In the genomic region with DNA sequence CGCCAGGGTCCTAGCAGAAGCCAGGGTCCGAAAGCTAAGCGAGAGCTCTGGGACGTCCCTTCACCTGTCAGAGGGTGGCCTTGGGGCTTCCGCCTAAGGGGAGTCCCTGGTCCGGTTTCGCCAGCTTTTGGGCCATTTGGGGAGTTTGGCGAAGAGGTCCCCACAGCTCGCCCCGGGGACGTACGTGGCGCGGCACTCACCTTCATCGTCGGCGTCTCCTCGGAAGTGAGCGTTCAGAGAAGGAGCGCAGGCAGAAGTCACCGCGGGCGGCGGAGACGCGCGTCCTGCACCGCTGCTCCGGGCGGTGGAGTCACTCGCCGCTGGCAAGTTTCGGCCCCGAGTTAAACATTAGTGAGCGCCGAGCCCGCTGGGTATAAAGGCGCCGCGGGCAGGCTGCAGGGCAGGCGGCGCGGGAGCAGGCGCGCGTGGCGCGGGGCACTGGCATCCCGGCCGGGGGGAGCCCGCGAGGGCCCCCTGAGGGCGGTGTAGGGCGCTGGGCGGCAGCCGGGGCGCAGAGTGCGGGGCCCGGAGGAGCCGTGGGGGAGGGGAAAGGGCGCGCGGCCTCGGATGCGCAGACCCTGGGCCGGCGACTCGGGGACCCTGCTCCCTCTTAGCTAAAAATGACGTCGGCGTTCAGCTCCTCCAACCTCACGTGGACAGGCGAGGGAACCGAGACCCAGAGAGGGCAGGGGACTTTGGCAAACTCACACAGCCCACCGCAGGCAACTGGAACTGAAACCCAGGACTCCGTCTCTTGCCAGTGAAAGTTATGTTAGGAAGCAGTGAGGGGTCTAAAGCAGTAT, we compare ENCODE assay signal across 7 cellular contexts. TPM values are rescaled to one million over a fixed set of nuclear protein-coding genes. Genes with fewer than 3 reads are reported as not detected.
DNase-seq lines count a peak whose midpoint lies in the region; ATAC-seq and TF ChIP-seq lines count a peak whose summit lies in the region.

Gene DPP4 (minus strand): TSS at position 440 of the 803 bp plus-strand sequence. CDS start 234 bp downstream, at position 206.

- H3K9me3 ChIP-seq in HCT116 (ENCODE audit: control insufficient read depth in 1 of 2, insufficient read depth in 1 of 2, low read depth in 1 of 2, low read length in 2 of 2) (no peaks in the 10 kb centered on the region), trophoblast cell (ENCODE audit: insufficient read depth, low read depth, low read length) (peaks cover 4% of the 10 kb centered on the region), aorta (ENCODE audit: control insufficient read depth, low read length) (peaks cover 7% of the 10 kb centered on the region)

- peak within 1 kb of the TSS; percentile 94 for H2BK12ac ChIP-seq in trophoblast cell (ENCODE audit: low read length)

- H3K14ac ChIP-seq in trophoblast cell (ENCODE audit: low read length), result peak within 1 kb of the TSS; percentile 66

- H3K36me3 Mint-ChIP-seq in activated T-cell treated with anti-CD3 and anti-CD28 coated beads, Interleukin-2, amount 50 U/mL, for 24 hours (ENCODE audit: low read depth), result peaks cover 41% of the 10 kb centered on the region

- H3K4me3 ChIP-seq in HCT116 (replicated peaks in 1 of 2; ENCODE audit: low read depth in 1 of 2, low read length in 2 of 2) (peak within 1 kb of the TSS; percentile 53 to 66), trophoblast cell (ENCODE audit: low read depth, low read length) (peak within 1 kb of the TSS; percentile 74), aorta (ENCODE audit: low read length in 2 of 2) (peak within 1 kb of the TSS in 1 of 2 donors; percentile 10)

- H3K9me3 Mint-ChIP-seq in activated T-cell treated with anti-CD3 and anti-CD28 coated beads, Interleukin-2, amount 50 U/mL, for 24 hours, result peaks cover 13% of the 10 kb centered on the region

- H4K20me1 ChIP-seq in HCT116 (ENCODE audit: insufficient read depth), result no peaks in the 10 kb centered on the region

- peak within 1 kb of the TSS; percentile 83 for H2AFZ ChIP-seq in HCT116 (ENCODE audit: low read depth, low read length, poor library complexity, severe bottlenecking)
- H2AFZ ChIP-seq in trophoblast cell (ENCODE audit: insufficient read depth, low read length, poor library complexity), result peak within 1 kb of the TSS; percentile 56

- TF ChIP-seq CTCF in HCT116 (IDR thresholded peaks at IDR 0.05 in 2 of 3, conservative IDR thresholded peaks at IDR 0.05 in 1 of 3; ENCODE audit: borderline replicate concordance in 1 of 3, insufficient read depth in 1 of 3, low read depth in 2 of 3, low read length in 2 of 3) (no peak), foreskin keratinocyte (conservative IDR thresholded peaks at IDR 0.05) (peak; percentile 14)

- H3K79me1 ChIP-seq in trophoblast cell (ENCODE audit: low read length), result peaks cover 17% of the 10 kb centered on the region

- no peaks in the 10 kb centered on the region for H3K9me2 ChIP-seq in HCT116 (ENCODE audit: insufficient read depth)

- H3K18ac ChIP-seq in trophoblast cell (ENCODE audit: low read length), result peak within 1 kb of the TSS; percentile 36

- CTCF ChIA-PET in HCT116 (lab: Charles Lee), result no interaction called here

- peak within 1 kb of the TSS; percentile 21 for H3K4ac ChIP-seq in trophoblast cell (ENCODE audit: low read depth, low read length)

- H3K4me3 Mint-ChIP-seq in activated T-cell treated with anti-CD3 and anti-CD28 coated beads, Interleukin-2, amount 50 U/mL, for 24 hours, result peak within 1 kb of the TSS; percentile 86

- H3K79me2 ChIP-seq in HCT116 (ENCODE audit: insufficient read depth, low read length) (no peaks in the 10 kb centered on the region), trophoblast cell (ENCODE audit: control insufficient read depth, insufficient read depth, low read length, poor library complexity) (peaks cover 3% of the 10 kb centered on the region)

- RAD21 ChIA-PET in HCT116 (lab: Charles Lee; ENCODE audit: low non-redundant PET in 1 of 2, low total read pairs in 2 of 2, uncharacterized antibody in 2 of 2, unreplicated experiment in 2 of 2), result no interaction called here

- H3K4me1 ChIP-seq in HCT116 (ENCODE audit: control insufficient read depth in 1 of 2, insufficient read depth in 2 of 2, low read length in 2 of 2) (peaks cover 10 to 15% of the 10 kb centered on the region in 2 experiments; a peak in 3 of 4 replicates), foreskin keratinocyte (peaks cover 14% of the 10 kb centered on the region), trophoblast cell (ENCODE audit: control insufficient read depth in 1 of 2, insufficient read depth in 2 of 2, low read length in 2 of 2) (peaks cover 12 to 22% of the 10 kb centered on the region in 2 experiments), aorta (ENCODE audit: control insufficient read depth in 1 of 2, insufficient read depth in 2 of 2, low read length in 2 of 2) (no peaks in the 10 kb centered on the region)

- H3K27ac ChIP-seq in HCT116 (ENCODE audit: low read depth, low read length) (peak within 1 kb of the TSS; percentile 7; the same call in 1 of the 2 replicates), foreskin keratinocyte (peak within 1 kb of the TSS; percentile 75), trophoblast cell (ENCODE audit: low read depth, low read length) (no peak within 1 kb of the TSS), aorta (ENCODE audit: low read depth in 1 of 2, low read length in 2 of 2) (no peak within 1 kb of the TSS)

- peak within 1 kb of the TSS; percentile 91 for H3K4me2 ChIP-seq in HCT116 (ENCODE audit: low read length)
- peak within 1 kb of the TSS; percentile 93 for H3K4me2 ChIP-seq in trophoblast cell (ENCODE audit: low read length)

- peak within 1 kb of the TSS; percentile 87 for H4K8ac ChIP-seq in trophoblast cell (ENCODE audit: low read depth, low read length)

- peak within 1 kb of the TSS; percentile 95 for H2BK120ac ChIP-seq in trophoblast cell (ENCODE audit: insufficient read depth, low read length, poor library complexity)

- peak within 1 kb of the TSS; percentile 46 for H2BK5ac ChIP-seq in trophoblast cell (ENCODE audit: low read depth, low read length, poor library complexity)

- H2AK5ac ChIP-seq in trophoblast cell (ENCODE audit: low read length), result no peak within 1 kb of the TSS

- no peaks in the 10 kb centered on the region for H3K36me3 ChIP-seq in HCT116 (ENCODE audit: control insufficient read depth in 1 of 2, insufficient read depth in 2 of 2, low read length in 2 of 2)
- peaks cover 0 to 2% of the 10 kb centered on the region in 2 experiments for H3K36me3 ChIP-seq in trophoblast cell (ENCODE audit: control insufficient read depth in 1 of 2, insufficient read depth in 2 of 2, low read length in 2 of 2)
- no peaks in the 10 kb centered on the region for H3K36me3 ChIP-seq in aorta (ENCODE audit: control insufficient read depth in 1 of 2, insufficient read depth in 2 of 2, low read length in 1 of 2)

- DNase-seq in HCT116 (ENCODE audit: low read depth, low spot score) (no peak), MV-4-11 (lab: John Stamatoyannopoulos, UW) (peak; percentile 57), foreskin keratinocyte (no peak), trophoblast cell (peak; percentile 77 to 85), aorta (peak in 1 of 2 donors; percentile 51)
- DNase-seq in activated T-cell treated with anti-CD3 and anti-CD28 coated beads, Interleukin-2, amount 50 U/mL, for 24 hours, result peak; percentile 77

- TF ChIP-seq RAD21 in HCT116 (IDR thresholded peaks at IDR 0.05; ENCODE audit: low read depth), result no peak

- H3K27me3 ChIP-seq in HCT116 (ENCODE audit: insufficient read depth, low read length), result no peaks in the 10 kb centered on the region
- no peaks in the 10 kb centered on the region for H3K27me3 ChIP-seq in foreskin keratinocyte
- no peaks in the 10 kb centered on the region for H3K27me3 ChIP-seq in trophoblast cell (ENCODE audit: insufficient read depth, low read length)
- H3K27me3 ChIP-seq in aorta (ENCODE audit: control insufficient read depth in 1 of 2, insufficient read depth in 2 of 2, low read length in 1 of 2), result no peaks in the 10 kb centered on the region

- no peaks in the 10 kb centered on the region for H3K27me3 Mint-ChIP-seq in activated T-cell treated with anti-CD3 and anti-CD28 coated beads, Interleukin-2, amount 50 U/mL, for 24 hours

- H4K91ac ChIP-seq in trophoblast cell (ENCODE audit: low read depth, low read length), result peak within 1 kb of the TSS; percentile 70

- no TSS peak for BruUV-seq in HCT116 (replicated peaks; lab: Mats Ljungman, UMichigan)

- TF ChIP-seq POLR2A in GM18505 (IDR thresholded peaks at IDR 0.05; ENCODE audit: borderline replicate concordance, extremely low read depth, insufficient read depth, insufficient read length) (no peak), HCT116 (IDR thresholded peaks at IDR 0.05; ENCODE audit: borderline replicate concordance, extremely low read depth, insufficient read depth, insufficient read length) (no peak)

- WGBS in trophoblast cell (ENCODE audit: extremely low coverage, insufficient coverage, insufficient read length), result no CpG with 5 or more reads among the region's 76 CpGs
- 1 to 2% methylated on average over 73 to 76 of the region's 76 CpGs for WGBS in aorta, 2 donors

- ATAC-seq in GM18505 (IDR thresholded peaks at IDR 0.05; ENCODE audit: unreplicated experiment) (peak; percentile 92), HCT116 (peak; percentile 87), foreskin keratinocyte (peak; percentile 72), aorta (ENCODE audit: low FRiP score) (peak; percentile 40)

- H3K9ac ChIP-seq in HCT116 (ENCODE audit: low read length) (peak within 1 kb of the TSS; percentile 51), trophoblast cell (ENCODE audit: low read length) (peak within 1 kb of the TSS; percentile 12)

- intact Hi-C loops in HCT116 (cut with micrococcal nuclease) (no loop called here), aorta (cut with DNase I) (no loop called here)

- peaks cover 52% of the 10 kb centered on the region for H3K4me1 Mint-ChIP-seq in activated T-cell treated with anti-CD3 and anti-CD28 coated beads, Interleukin-2, amount 50 U/mL, for 24 hours (ENCODE audit: low read depth)

- H4K12ac ChIP-seq in trophoblast cell (ENCODE audit: low read depth, low read length), result peak within 1 kb of the TSS; percentile 47

- no peak within 1 kb of the TSS for H3K23ac ChIP-seq in trophoblast cell (ENCODE audit: low read length)

- POLR2A ChIA-PET in HCT116 (lab: Charles Lee), result interaction anchor here (1.1 kb wide), 1 partner anchor 17 kb away, joined by 3 read pairs; no protein-coding TSS in a partner anchor

- peak within 1 kb of the TSS; percentile 90 for H3K27ac Mint-ChIP-seq in activated T-cell treated with anti-CD3 and anti-CD28 coated beads, Interleukin-2, amount 50 U/mL, for 24 hours

TF ChIP-seq in HCT116, 20 proteins besides CTCF, POLR2A, EP300 and RAD21 (continues in another document):
- TF ChIP-seq, protein P1, sequence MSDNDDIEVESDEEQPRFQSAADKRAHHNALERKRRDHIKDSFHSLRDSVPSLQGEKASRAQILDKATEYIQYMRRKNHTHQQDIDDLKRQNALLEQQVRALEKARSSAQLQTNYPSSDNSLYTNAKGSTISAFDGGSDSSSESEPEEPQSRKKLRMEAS (IDR thresholded peaks at IDR 0.05), result no peak; the same call in 1 of the 2 replicates
- TF ChIP-seq FOSL1 (IDR thresholded peaks at IDR 0.05; ENCODE audit: low read depth) (0 out of 2 replicates have a peak, but pooled peaks have one; percentile 5), ZFX (IDR thresholded peaks at IDR 0.05) (0 out of 2 replicates have a peak, but pooled peaks have one; percentile 16)

RNA-seq across cellular contexts. Expression of gene DPP4, which starts in this region (rescaled TPM):
- total RNA-seq in HCT116 (2021; ENCODE audit: unreplicated experiment), result 3.6 TPM
- polyA plus RNA-seq in HCT116 (2012), result 2.4 and 4.6 TPM in 2 replicates
- total RNA-seq in foreskin keratinocyte, result 0.99 and 2.8 TPM in 2 replicates
- polyA plus RNA-seq in foreskin keratinocyte, result 0.43 and 1.00 TPM in 2 replicates
- polyA plus RNA-seq in trophoblast cell (2013), result 28.3 and 29.4 TPM in 2 replicates
- total RNA-seq in aorta, result 1 to 10 TPM; 3.5 to 3.7 TPM
- 1 to 10 TPM in 1 of 2 donors, under 1 TPM in 1; 0.20 to 4.1 TPM for polyA plus RNA-seq in aorta

Comparison
In these comparisons a context has a peak if more than half of its experiments do, and no peak if none do; other contexts are left out.
1. ATAC-seq: peak in every context shown above with its lines; median percentile 92 in GM18505; 87 in HCT116; 72 in foreskin keratinocyte; 40 in aorta.
2. DNase-seq: peak in MV-4-11 (single experiment), activated T-cell treated with anti-CD3 and anti-CD28 coated beads, Interleukin-2, amount 50 U/mL, for 24 hours (single experiment) and trophoblast cell (2 of 2); none in HCT116 (single experiment) and foreskin keratinocyte (0 of 2).
3. H3K27ac ChIP-seq: peak in HCT116 (single experiment) and foreskin keratinocyte (single experiment); none in trophoblast cell (single experiment) and aorta (0 of 2).